Comparison of ENCODE assay signal across 1 cellular context in the genomic region with DNA sequence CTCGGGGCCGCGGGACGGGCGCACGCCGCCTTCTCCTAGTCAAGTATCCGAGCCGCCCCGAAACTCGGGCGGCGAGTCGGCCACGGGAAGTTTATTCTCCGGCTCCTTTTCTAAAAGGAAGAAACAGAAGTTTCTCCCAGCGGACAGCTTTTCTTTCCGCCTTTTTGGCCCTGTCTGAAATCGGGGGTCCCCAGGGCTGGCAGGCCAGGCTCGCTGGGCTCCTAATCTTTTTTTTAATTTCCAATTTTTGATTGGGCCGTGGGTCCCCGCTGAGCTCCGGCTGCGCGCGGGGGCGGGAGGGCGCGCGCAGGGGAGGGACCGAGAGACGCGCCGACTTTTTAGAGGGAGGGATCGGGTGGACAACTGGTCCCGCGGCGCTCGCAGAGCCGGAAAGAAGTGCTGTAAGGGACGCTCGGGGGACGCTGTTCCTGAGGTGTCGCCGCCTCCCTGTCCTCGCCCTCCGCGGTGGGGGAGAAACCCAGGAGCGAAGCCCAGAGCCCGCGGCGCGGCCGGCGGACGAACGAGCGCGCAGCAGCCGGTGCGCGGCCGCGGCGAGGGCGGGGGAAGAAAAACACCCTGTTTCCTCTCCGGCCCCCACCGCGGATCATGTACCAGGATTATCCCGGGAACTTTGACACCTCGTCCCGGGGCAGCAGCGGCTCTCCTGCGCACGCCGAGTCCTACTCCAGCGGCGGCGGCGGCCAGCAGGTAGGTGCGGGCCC.
A peak's percentile ranks its signal among the peaks of the same experiment; 100 is the strongest.
TF ChIP-seq lines count a peak whose summit lies in the region.

No MANE protein-coding gene starts in this region.

TF ChIP-seq in HCT116, 20 proteins besides CTCF, POLR2A, EP300 and RAD21 (continued from another document):
- TF ChIP-seq, protein P1, sequence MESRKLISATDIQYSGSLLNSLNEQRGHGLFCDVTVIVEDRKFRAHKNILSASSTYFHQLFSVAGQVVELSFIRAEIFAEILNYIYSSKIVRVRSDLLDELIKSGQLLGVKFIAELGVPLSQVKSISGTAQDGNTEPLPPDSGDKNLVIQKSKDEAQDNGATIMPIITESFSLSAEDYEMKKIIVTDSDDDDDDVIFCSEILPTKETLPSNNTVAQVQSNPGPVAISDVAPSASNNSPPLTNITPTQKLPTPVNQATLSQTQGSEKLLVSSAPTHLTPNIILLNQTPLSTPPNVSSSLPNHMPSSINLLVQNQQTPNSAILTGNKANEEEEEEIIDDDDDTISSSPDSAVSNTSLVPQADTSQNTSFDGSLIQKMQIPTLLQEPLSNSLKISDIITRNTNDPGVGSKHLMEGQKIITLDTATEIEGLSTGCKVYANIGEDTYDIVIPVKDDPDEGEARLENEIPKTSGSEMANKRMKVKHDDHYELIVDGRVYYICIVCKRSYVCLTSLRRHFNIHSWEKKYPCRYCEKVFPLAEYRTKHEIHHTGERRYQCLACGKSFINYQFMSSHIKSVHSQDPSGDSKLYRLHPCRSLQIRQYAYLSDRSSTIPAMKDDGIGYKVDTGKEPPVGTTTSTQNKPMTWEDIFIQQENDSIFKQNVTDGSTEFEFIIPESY (IDR thresholded peaks at IDR 0.05; ENCODE audit: extremely low read depth, insufficient replicate concordance, low read length): no peak
- TF ChIP-seq EZH2 (IDR thresholded peaks at IDR 0.05) (no peak), POLR2AphosphoS5 (IDR thresholded peaks at IDR 0.05; ENCODE audit: low read depth, low read length) (peak; percentile 40), ZFX (IDR thresholded peaks at IDR 0.05) (0 out of 2 replicates have a peak, but pooled peaks have one; percentile 7), JUND (IDR thresholded peaks at IDR 0.05) (no peak), EZH2phosphoT487 (IDR thresholded peaks at IDR 0.05; ENCODE audit: borderline replicate concordance) (no peak), SP1 (IDR thresholded peaks at IDR 0.05; ENCODE audit: low read depth) (no peak)
- TF ChIP-seq, protein P2, sequence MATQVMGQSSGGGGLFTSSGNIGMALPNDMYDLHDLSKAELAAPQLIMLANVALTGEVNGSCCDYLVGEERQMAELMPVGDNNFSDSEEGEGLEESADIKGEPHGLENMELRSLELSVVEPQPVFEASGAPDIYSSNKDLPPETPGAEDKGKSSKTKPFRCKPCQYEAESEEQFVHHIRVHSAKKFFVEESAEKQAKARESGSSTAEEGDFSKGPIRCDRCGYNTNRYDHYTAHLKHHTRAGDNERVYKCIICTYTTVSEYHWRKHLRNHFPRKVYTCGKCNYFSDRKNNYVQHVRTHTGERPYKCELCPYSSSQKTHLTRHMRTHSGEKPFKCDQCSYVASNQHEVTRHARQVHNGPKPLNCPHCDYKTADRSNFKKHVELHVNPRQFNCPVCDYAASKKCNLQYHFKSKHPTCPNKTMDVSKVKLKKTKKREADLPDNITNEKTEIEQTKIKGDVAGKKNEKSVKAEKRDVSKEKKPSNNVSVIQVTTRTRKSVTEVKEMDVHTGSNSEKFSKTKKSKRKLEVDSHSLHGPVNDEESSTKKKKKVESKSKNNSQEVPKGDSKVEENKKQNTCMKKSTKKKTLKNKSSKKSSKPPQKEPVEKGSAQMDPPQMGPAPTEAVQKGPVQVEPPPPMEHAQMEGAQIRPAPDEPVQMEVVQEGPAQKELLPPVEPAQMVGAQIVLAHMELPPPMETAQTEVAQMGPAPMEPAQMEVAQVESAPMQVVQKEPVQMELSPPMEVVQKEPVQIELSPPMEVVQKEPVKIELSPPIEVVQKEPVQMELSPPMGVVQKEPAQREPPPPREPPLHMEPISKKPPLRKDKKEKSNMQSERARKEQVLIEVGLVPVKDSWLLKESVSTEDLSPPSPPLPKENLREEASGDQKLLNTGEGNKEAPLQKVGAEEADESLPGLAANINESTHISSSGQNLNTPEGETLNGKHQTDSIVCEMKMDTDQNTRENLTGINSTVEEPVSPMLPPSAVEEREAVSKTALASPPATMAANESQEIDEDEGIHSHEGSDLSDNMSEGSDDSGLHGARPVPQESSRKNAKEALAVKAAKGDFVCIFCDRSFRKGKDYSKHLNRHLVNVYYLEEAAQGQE (IDR thresholded peaks at IDR 0.05; ENCODE audit: low read depth): no peak
- TF ChIP-seq, protein P3, sequence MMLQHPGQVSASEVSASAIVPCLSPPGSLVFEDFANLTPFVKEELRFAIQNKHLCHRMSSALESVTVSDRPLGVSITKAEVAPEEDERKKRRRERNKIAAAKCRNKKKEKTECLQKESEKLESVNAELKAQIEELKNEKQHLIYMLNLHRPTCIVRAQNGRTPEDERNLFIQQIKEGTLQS (IDR thresholded peaks at IDR 0.05): no peak
